Comparison of ENCODE assay signal across 31 cellular contexts in genomic region chr1:186193224-186193623, GRCh38.
"Had no signal": no experiment of that assay in that cellular context is flagged by ENCODE, and none has a peak within 500 bp of the region (broad histone marks: within the 10 kb centered on the region; RNA-seq: fewer than 3 reads in every experiment).

No MANE protein-coding gene starts in this region.

- H3K36me3 Mint-ChIP-seq: natural killer cell; neural progenitor cell; stimulated activated memory B cell treated with anti-CD40 and anti-IgM and Interleukin-4, amounts not matched to agents 10 μg/mL and 1 μg/mL and 100 μg/mL, for 72 hours had no signal

- H3K27me3 Mint-ChIP-seq: progenitor cell of endocrine pancreas; stimulated activated memory B cell treated with anti-CD40 and anti-IgM and Interleukin-4, amounts not matched to agents 10 μg/mL and 1 μg/mL and 100 μg/mL, for 72 hours had no signal

- H3K36me3 ChIP-seq: neural progenitor cell, ovary, suprapubic skin, transverse colon, upper lobe of right lung, uterus had no signal

- H3K4me1 Mint-ChIP-seq: natural killer cell; nephron; neural progenitor cell; stimulated activated memory B cell treated with anti-CD40 and anti-IgM and Interleukin-4, amounts not matched to agents 10 μg/mL and 1 μg/mL and 100 μg/mL, for 72 hours; stimulated activated naive CD8-positive, alpha-beta T cell treated with anti-CD3 and anti-CD28 coated beads, Interleukin-15, amount 100 ng/mL, for 72 hours had no signal

- H3K27me3 ChIP-seq: neural progenitor cell, ovary, spleen, suprapubic skin, testis, tibial artery, transverse colon, upper lobe of right lung, uterus had no signal

- H3K4me1 ChIP-seq: neural progenitor cell, parathyroid adenoma, psoas muscle, spleen, suprapubic skin, testis, tibial artery, transverse colon, upper lobe of right lung, uterus had no signal

- H3K27ac ChIP-seq: neural progenitor cell, ovary, parathyroid adenoma, psoas muscle, skin epidermis, spleen, suprapubic skin, testis, tibial artery, transverse colon, upper lobe of right lung, uterus had no signal

- H3K9me3 ChIP-seq: ovary, psoas muscle, suprapubic skin, testis, tibial artery, transverse colon, upper lobe of right lung, uterus had no signal

- H3K27ac Mint-ChIP-seq: natural killer cell; nephron; progenitor cell of endocrine pancreas; stimulated activated memory B cell treated with anti-CD40 and anti-IgM and Interleukin-4, amounts not matched to agents 10 μg/mL and 1 μg/mL and 100 μg/mL, for 72 hours; stimulated activated naive CD8-positive, alpha-beta T cell treated with anti-CD3 and anti-CD28 coated beads, Interleukin-15, amount 100 ng/mL, for 72 hours; type B pancreatic cell had no signal

- H2AFZ ChIP-seq: neural progenitor cell, parathyroid adenoma had no signal

- ATAC-seq: natural killer cell; psoas muscle; right cardiac atrium; sciatic nerve; stimulated activated memory B cell treated with anti-CD40 and anti-IgM and Interleukin-4, amounts not matched to agents 10 μg/mL and 1 μg/mL and 100 μg/mL, for 72 hours; stimulated activated naive CD8-positive, alpha-beta T cell treated with anti-CD3 and anti-CD28 coated beads, Interleukin-15, amount 100 ng/mL, for 72 hours; stimulated activated naive CD8-positive, alpha-beta T cell treated with anti-CD3 and anti-CD28 coated beads, Interleukin-15, Interleukin-2, amounts not matched to agents 100 U/mL and 50 U/mL, for 24 hours; upper lobe of right lung had no signal

- DNase-seq: natural killer cell; occipital lobe; ovary; posterior cingulate gyrus; psoas muscle; right cardiac atrium; spleen; stimulated activated CD4-positive, alpha-beta T cell treated with anti-CD3 and anti-CD28 coated beads, Interleukin-12 subunit alpha, Interleukin-12 subunit beta, amount 100 ng/mL, for 4 hours; stimulated activated CD4-positive, alpha-beta T cell treated with anti-CD3 and anti-CD28 coated beads, Interleukin-1b, Interleukin-23, amount 100 ng/mL, for 48 hours; stimulated activated CD4-positive, alpha-beta T cell treated with anti-CD3 and anti-CD28 coated beads, Interleukin-4, amount 100 ng/mL, for 1 hour; stimulated activated CD4-positive, alpha-beta T cell treated with anti-CD3 and anti-CD28 coated beads, Interleukin-4, amount 100 ng/mL, for 4 hours; stimulated activated CD8-positive, alpha-beta memory T cell treated with anti-CD3 and anti-CD28 coated beads, Interleukin-4, amount 100 ng/mL, for 48 hours; stimulated activated naive CD4-positive, alpha-beta T cell; stimulated activated naive CD8-positive, alpha-beta T cell treated with anti-CD3 and anti-CD28 coated beads, Interleukin-15, amount 100 ng/mL, for 72 hours; stimulated activated naive CD8-positive, alpha-beta T cell treated with anti-CD3 and anti-CD28 coated beads, Interleukin-15, Interleukin-2, amounts not matched to agents 100 U/mL and 50 U/mL, for 24 hours; substantia nigra; testis; tibial artery; transverse colon; upper lobe of right lung; uterus had no signal

- H3K4me3 ChIP-seq: neural progenitor cell, ovary, psoas muscle, skin epidermis, smooth muscle cell, spleen, suprapubic skin, testis, tibial artery, transverse colon, upper lobe of right lung, uterus had no signal

- H3K9ac ChIP-seq: neural progenitor cell, parathyroid adenoma had no signal

- H3K9me3 Mint-ChIP-seq: nephron; neural progenitor cell; stimulated activated naive CD8-positive, alpha-beta T cell treated with anti-CD3 and anti-CD28 coated beads, Interleukin-15, amount 100 ng/mL, for 72 hours had no signal

- H3K4me3 Mint-ChIP-seq: natural killer cell; nephron; neural progenitor cell; stimulated activated memory B cell treated with anti-CD40 and anti-IgM and Interleukin-4, amounts not matched to agents 10 μg/mL and 1 μg/mL and 100 μg/mL, for 72 hours; stimulated activated naive CD8-positive, alpha-beta T cell treated with anti-CD3 and anti-CD28 coated beads, Interleukin-15, amount 100 ng/mL, for 72 hours; type B pancreatic cell had no signal

- H3K4me2 ChIP-seq: neural progenitor cell, smooth muscle cell had no signal

- H3K79me2 ChIP-seq: parathyroid adenoma had no signal
